27 cellular contexts compared by ENCODE assay signal in the genomic region with DNA sequence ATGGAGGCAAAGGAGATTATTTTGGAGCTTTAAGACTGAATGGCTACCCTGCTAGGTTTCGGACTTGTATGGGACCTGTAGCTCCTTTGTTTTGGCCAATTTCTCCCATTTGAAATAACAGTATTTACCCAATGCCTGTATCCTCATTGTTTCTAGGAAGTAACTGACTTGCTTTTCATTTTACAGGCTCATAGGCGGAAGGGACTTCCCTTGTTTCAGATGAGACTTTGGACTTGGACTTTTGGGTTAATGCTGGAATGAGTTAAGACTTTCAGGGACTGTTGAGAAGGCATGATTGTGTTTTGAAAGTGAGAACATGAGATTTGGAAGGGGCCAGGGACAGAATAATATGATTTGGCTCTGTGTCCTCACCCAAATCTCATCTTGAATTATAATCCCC.
"Had no signal": no experiment of that assay in that cellular context is flagged by ENCODE, and none has a peak within 500 bp of the region (broad histone marks: within the 10 kb centered on the region; RNA-seq: fewer than 3 reads in every experiment).

No MANE protein-coding gene starts in this region.

- ATAC-seq: effector memory CD8-positive, alpha-beta T cell; esophagus mucosa; foreskin keratinocyte; gastrocnemius medialis; gastroesophageal sphincter; heart left ventricle had no signal

- H3K4me1 ChIP-seq: colonic mucosa, esophagus muscularis mucosa, esophagus squamous epithelium, foreskin keratinocyte, gastrocnemius medialis, gastroesophageal sphincter, heart left ventricle had no signal

- DNase-seq: colonic mucosa; cortex of kidney; dermis blood vessel endothelial cell; dorsolateral prefrontal cortex; effector CD4-positive, alpha-beta T cell; effector CD8-positive, alpha-beta T cell; effector memory CD4-positive, alpha-beta T cell; effector memory CD8-positive, alpha-beta T cell; endodermal cell; erythroblast; esophagus squamous epithelium; foreskin fibroblast; foreskin keratinocyte; foreskin melanocyte; gastrocnemius medialis; glutamatergic neuron; head of caudate nucleus; heart left ventricle had no signal

- H3K27ac ChIP-seq: colonic mucosa, coronary artery, dorsolateral prefrontal cortex, epithelial cell of prostate, esophagus muscularis mucosa, esophagus squamous epithelium, foreskin keratinocyte, gastrocnemius medialis, gastroesophageal sphincter, heart left ventricle had no signal

- H3K4me3 ChIP-seq: colonic mucosa, coronary artery, dorsolateral prefrontal cortex, esophagus muscularis mucosa, esophagus squamous epithelium, gastrocnemius medialis, gastroesophageal sphincter, heart left ventricle had no signal

- H3K27me3 ChIP-seq: colonic mucosa, dorsolateral prefrontal cortex, esophagus muscularis mucosa, esophagus squamous epithelium, foreskin keratinocyte, gastrocnemius medialis, gastroesophageal sphincter, heart left ventricle had no signal

- H3K36me3 ChIP-seq: colonic mucosa, esophagus squamous epithelium, gastrocnemius medialis had no signal

- FAIRE-seq: colon, endometrium, endothelial cell of umbilical vein, frontal cortex had no signal

- H3K9me3 ChIP-seq: colonic mucosa, esophagus muscularis mucosa, esophagus squamous epithelium, gastrocnemius medialis, gastroesophageal sphincter, heart left ventricle had no signal
